Comparison of ENCODE assay signal across 25 cellular contexts in the genomic region with DNA sequence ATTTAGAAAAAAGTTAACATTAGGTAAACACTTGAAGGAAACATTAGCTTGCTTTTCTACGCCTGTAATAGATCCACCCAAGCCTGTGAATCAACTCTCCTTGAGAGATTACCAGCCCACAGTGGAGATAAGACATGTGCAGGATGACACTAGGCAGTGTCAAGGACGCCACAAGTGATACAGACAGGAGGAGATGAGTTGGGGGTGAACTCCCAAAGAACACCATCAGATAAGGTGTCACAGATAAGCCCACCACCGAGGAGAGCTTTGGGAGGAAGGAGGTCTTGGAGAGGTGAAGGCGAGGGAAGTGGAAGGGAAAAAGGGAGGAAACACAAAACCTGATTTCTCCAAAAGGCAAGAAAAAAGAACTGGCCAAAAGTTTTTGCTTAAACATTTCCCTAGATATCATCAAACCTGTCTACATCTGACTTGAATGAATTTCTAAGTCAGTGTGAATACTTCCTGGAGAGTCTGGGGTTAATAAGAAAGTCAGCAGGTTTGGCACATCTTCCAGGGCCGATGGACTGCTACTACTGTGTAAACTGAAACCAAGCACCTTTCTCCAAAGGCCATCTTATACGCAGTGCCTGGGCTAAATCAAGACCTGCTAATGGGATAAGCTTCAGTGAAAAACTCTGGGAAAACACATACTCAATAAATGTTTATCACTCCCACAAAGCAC. TPM values are rescaled to one million over a fixed set of nuclear protein-coding genes. Genes with fewer than 3 reads are reported as not detected.
DNase-seq lines count a peak whose midpoint lies in the region; ATAC-seq and TF ChIP-seq lines count a peak whose summit lies in the region.
"Had no signal": no experiment of that assay in that cellular context is flagged by ENCODE, and none has a peak within 500 bp of the region (broad histone marks: within the 10 kb centered on the region; RNA-seq: fewer than 3 reads in every experiment).

No MANE protein-coding gene starts in this region.

- ATAC-seq in Right ventricle myocardium inferior (peak; percentile 31), upper lobe of right lung (no peak)
- no peak for ATAC-seq in naive thymus-derived CD4-positive, alpha-beta T cell

- H3K36me3 ChIP-seq in osteoblast (ENCODE audit: insufficient read depth, low read length), result peaks cover 9% of the 10 kb centered on the region
- no peaks in the 10 kb centered on the region for H3K36me3 ChIP-seq in naive thymus-derived CD4-positive, alpha-beta T cell (ENCODE audit: control insufficient read depth in 2 of 3, insufficient read depth in 3 of 3, low read length in 3 of 3)
- H3K36me3 ChIP-seq in upper lobe of right lung, result no peaks in the 10 kb centered on the region
- H3K36me3 ChIP-seq: prostate gland, transverse colon had no signal

- peaks cover 14% of the 10 kb centered on the region for H3K4me1 ChIP-seq in osteoblast (ENCODE audit: insufficient read depth, low read length)
- no peaks in the 10 kb centered on the region for H3K4me1 ChIP-seq in naive thymus-derived CD4-positive, alpha-beta T cell (ENCODE audit: control insufficient read depth in 2 of 2, insufficient read depth in 2 of 2, low read length in 2 of 2)
- no peaks in the 10 kb centered on the region for H3K4me1 ChIP-seq in upper lobe of right lung

- H3K4me3 ChIP-seq in fibroblast of villous mesenchyme (ENCODE audit: low read depth, low read length) (no peak overlapping the region), osteoblast (ENCODE audit: insufficient read depth, low read length) (no peak overlapping the region), upper lobe of right lung (no peak overlapping the region)
- H3K4me3 ChIP-seq in naive thymus-derived CD4-positive, alpha-beta T cell (ENCODE audit: low read length), result no peak overlapping the region
- H3K4me3 ChIP-seq: prostate gland, skin epidermis, transverse colon had no signal

- CTCF ChIA-PET in naive thymus-derived CD4-positive, alpha-beta T cell (lab: Charles Lee), result no interaction called here

- no peaks in the 10 kb centered on the region for H3K36me3 Mint-ChIP-seq in naive thymus-derived CD4-positive, alpha-beta T cell

- H2AFZ ChIP-seq in osteoblast (ENCODE audit: low read length), result no peak overlapping the region

- H3K9me3 ChIP-seq in osteoblast (ENCODE audit: low read depth, low read length) (no peaks in the 10 kb centered on the region), upper lobe of right lung (no peaks in the 10 kb centered on the region)
- no peaks in the 10 kb centered on the region for H3K9me3 ChIP-seq in naive thymus-derived CD4-positive, alpha-beta T cell (ENCODE audit: control insufficient read depth in 2 of 3, low read length in 3 of 3)
- H3K9me3 ChIP-seq: prostate gland, transverse colon had no signal

- POLR2A ChIA-PET in naive thymus-derived CD4-positive, alpha-beta T cell (lab: Charles Lee), result no interaction called here

- H3K27ac ChIP-seq in osteoblast (ENCODE audit: low read depth, low read length) (no peak overlapping the region), upper lobe of right lung (no peak overlapping the region)
- no peak overlapping the region for H3K27ac ChIP-seq in naive thymus-derived CD4-positive, alpha-beta T cell (ENCODE audit: low read depth, low read length)
- H3K27ac ChIP-seq: C4-2B, prostate gland, skin epidermis, transverse colon had no signal

- TF ChIP-seq CTCF in fibroblast of villous mesenchyme (IDR thresholded peaks at IDR 0.05; ENCODE audit: insufficient read depth, low read depth, low read length) (no peak), osteoblast (IDR thresholded peaks at IDR 0.05; ENCODE audit: extremely low read depth, low read depth, low read length) (no peak), upper lobe of right lung (IDR thresholded peaks at IDR 0.05) (no peak)

- peaks cover 0 to 4% (median 0%) of the 10 kb centered on the region in 7 donors for H3K4me1 Mint-ChIP-seq in naive thymus-derived CD4-positive, alpha-beta T cell
- H3K4me1 Mint-ChIP-seq: IgD-negative memory B cell had no signal

- H3K4me2 ChIP-seq in osteoblast (ENCODE audit: insufficient read depth, low read length), result peak overlapping the region; percentile 13

- no peaks in the 10 kb centered on the region for H3K9me3 Mint-ChIP-seq in naive thymus-derived CD4-positive, alpha-beta T cell
- H3K9me3 Mint-ChIP-seq: activated T-cell treated with anti-CD3 and anti-CD28 coated beads, Interleukin-2, amount 50 U/mL, for 24 hours; dendritic cell treated with granulocyte-macrophage colony-stimulating factor and Interleukin-4, amounts not matched to agents 40 ng/mL and 50 ng/mL, for 4 days; IgD-negative memory B cell; nephron had no signal

- no peak overlapping the region for H3K27ac Mint-ChIP-seq in naive thymus-derived CD4-positive, alpha-beta T cell
- H3K27ac Mint-ChIP-seq: activated T-cell treated with anti-CD3 and anti-CD28 coated beads, Interleukin-2, amount 50 U/mL, for 24 hours; dendritic cell treated with granulocyte-macrophage colony-stimulating factor and Interleukin-4, amounts not matched to agents 40 ng/mL and 50 ng/mL, for 4 days; IgD-negative memory B cell; nephron had no signal

- peaks cover 9% of the 10 kb centered on the region for H3K79me2 ChIP-seq in osteoblast (ENCODE audit: insufficient read depth, low read length)

- intact Hi-C loops in Right ventricle myocardium inferior (cut with DNase I) (no loop called here), cardiac septum (cut with DNase I) (no loop called here), upper lobe of right lung (cut with DNase I) (no loop called here)
- intact Hi-C loops in naive thymus-derived CD4-positive, alpha-beta T cell (cut with micrococcal nuclease), result no loop called here

- peaks cover 4% of the 10 kb centered on the region for H4K20me1 ChIP-seq in osteoblast (ENCODE audit: insufficient read depth, low read length)

- peaks cover 0 to 7% (median 0%) of the 10 kb centered on the region in 5 donors for H3K27me3 Mint-ChIP-seq in naive thymus-derived CD4-positive, alpha-beta T cell
- H3K27me3 Mint-ChIP-seq: activated T-cell treated with anti-CD3 and anti-CD28 coated beads, Interleukin-2, amount 50 U/mL, for 24 hours had no signal

- no peak overlapping the region for H3K4me3 Mint-ChIP-seq in naive thymus-derived CD4-positive, alpha-beta T cell
- H3K4me3 Mint-ChIP-seq: activated T-cell treated with anti-CD3 and anti-CD28 coated beads, Interleukin-2, amount 50 U/mL, for 24 hours; dendritic cell treated with granulocyte-macrophage colony-stimulating factor and Interleukin-4, amounts not matched to agents 40 ng/mL and 50 ng/mL, for 4 days; IgD-negative memory B cell; nephron had no signal

- no peak for DNase-seq in Right ventricle myocardium inferior (ENCODE audit: missing footprints)
- no peak for DNase-seq in cardiac septum (ENCODE audit: low spot score)
- DNase-seq in fibroblast of villous mesenchyme (ENCODE audit: low read depth), result peak; percentile 18
- no peak for DNase-seq in osteoblast (ENCODE audit: insufficient read length, low spot score, missing footprints)
- DNase-seq in SW 1271 (lab: John Stamatoyannopoulos, UW), result no peak
- no peak for DNase-seq in naive thymus-derived CD4-positive, alpha-beta T cell
- no peak for DNase-seq in stimulated activated CD4-positive, alpha-beta T cell treated with anti-CD3 and anti-CD28 coated beads, Interleukin-1b, Interleukin-23, amount 100 ng/mL, for 48 hours
- DNase-seq in upper lobe of right lung, result no peak
- DNase-seq: activated CD8-positive, alpha-beta memory T cell treated with anti-CD3 and anti-CD28 coated beads for 24 hours; activated naive CD4-positive, alpha-beta T cell; activated T-cell treated with anti-CD3 and anti-CD28 coated beads, Interleukin-2, amount 50 U/mL, for 24 hours; amygdala; EL; NCI-H1436; NCI-H2171; NCI-H774; SIG-M5; stimulated activated naive CD4-positive, alpha-beta T cell treated with Interleukin-2 at 50 U/mL for 16 hours; transverse colon had no signal

- no peaks in the 10 kb centered on the region for H3K27me3 ChIP-seq in osteoblast (ENCODE audit: insufficient read depth, low read length)
- no peaks in the 10 kb centered on the region for H3K27me3 ChIP-seq in naive thymus-derived CD4-positive, alpha-beta T cell (ENCODE audit: control insufficient read depth in 2 of 2, insufficient read depth in 2 of 2, low read length in 2 of 2)
- H3K27me3 ChIP-seq in upper lobe of right lung, result no peaks in the 10 kb centered on the region
- H3K27me3 ChIP-seq: transverse colon had no signal

RNA-seq across cellular contexts. Expression of gene CLTCL1, which starts 15.5 kb away (rescaled TPM):
- total RNA-seq in Right ventricle myocardium inferior (8.3 TPM), cardiac septum (18.0 TPM), fibroblast of villous mesenchyme (9.5 and 16.4 TPM in 2 replicates), osteoblast (28.6 and 29.7 TPM in 2 replicates), upper lobe of right lung (4.3 TPM)
- 1 to 10 TPM in 3 of 5 experiments, under 1 TPM in 2; 0.22 to 3.1 (median 1.4) TPM for total RNA-seq in naive thymus-derived CD4-positive, alpha-beta T cell
- 1 to 10 TPM in 1 of 2 donors, under 1 TPM in 1; 0.95 to 1.2 TPM for polyA plus RNA-seq in naive thymus-derived CD4-positive, alpha-beta T cell
